In genomic region chr7:92133133-92133736, GRCh38 we compare ENCODE assay signal across 1 cellular context.
A peak's percentile ranks its signal among the peaks of the same experiment; 100 is the strongest.
TF ChIP-seq lines count a peak whose summit lies in the region.

No MANE protein-coding gene starts in this region.

TF ChIP-seq in K562, 482 proteins besides CTCF, POLR2A, EP300 and RAD21 (continued from another document):
- TF ChIP-seq, protein P1, sequence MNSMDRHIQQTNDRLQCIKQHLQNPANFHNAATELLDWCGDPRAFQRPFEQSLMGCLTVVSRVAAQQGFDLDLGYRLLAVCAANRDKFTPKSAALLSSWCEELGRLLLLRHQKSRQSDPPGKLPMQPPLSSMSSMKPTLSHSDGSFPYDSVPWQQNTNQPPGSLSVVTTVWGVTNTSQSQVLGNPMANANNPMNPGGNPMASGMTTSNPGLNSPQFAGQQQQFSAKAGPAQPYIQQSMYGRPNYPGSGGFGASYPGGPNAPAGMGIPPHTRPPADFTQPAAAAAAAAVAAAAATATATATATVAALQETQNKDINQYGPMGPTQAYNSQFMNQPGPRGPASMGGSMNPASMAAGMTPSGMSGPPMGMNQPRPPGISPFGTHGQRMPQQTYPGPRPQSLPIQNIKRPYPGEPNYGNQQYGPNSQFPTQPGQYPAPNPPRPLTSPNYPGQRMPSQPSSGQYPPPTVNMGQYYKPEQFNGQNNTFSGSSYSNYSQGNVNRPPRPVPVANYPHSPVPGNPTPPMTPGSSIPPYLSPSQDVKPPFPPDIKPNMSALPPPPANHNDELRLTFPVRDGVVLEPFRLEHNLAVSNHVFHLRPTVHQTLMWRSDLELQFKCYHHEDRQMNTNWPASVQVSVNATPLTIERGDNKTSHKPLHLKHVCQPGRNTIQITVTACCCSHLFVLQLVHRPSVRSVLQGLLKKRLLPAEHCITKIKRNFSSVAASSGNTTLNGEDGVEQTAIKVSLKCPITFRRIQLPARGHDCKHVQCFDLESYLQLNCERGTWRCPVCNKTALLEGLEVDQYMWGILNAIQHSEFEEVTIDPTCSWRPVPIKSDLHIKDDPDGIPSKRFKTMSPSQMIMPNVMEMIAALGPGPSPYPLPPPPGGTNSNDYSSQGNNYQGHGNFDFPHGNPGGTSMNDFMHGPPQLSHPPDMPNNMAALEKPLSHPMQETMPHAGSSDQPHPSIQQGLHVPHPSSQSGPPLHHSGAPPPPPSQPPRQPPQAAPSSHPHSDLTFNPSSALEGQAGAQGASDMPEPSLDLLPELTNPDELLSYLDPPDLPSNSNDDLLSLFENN (IDR thresholded peaks at IDR 0.05; ENCODE audit: low read depth in 2 of 2, low read length in 2 of 2): no peak
- TF ChIP-seq HDAC8 (tag; IDR thresholded peaks at IDR 0.05): no peak
- no peak for TF ChIP-seq FOXA3 (CRISPR knock-in tag; conservative IDR thresholded peaks at IDR 0.05 in 1 of 2, IDR thresholded peaks at IDR 0.05 in 1 of 2)
- TF ChIP-seq, protein P2, sequence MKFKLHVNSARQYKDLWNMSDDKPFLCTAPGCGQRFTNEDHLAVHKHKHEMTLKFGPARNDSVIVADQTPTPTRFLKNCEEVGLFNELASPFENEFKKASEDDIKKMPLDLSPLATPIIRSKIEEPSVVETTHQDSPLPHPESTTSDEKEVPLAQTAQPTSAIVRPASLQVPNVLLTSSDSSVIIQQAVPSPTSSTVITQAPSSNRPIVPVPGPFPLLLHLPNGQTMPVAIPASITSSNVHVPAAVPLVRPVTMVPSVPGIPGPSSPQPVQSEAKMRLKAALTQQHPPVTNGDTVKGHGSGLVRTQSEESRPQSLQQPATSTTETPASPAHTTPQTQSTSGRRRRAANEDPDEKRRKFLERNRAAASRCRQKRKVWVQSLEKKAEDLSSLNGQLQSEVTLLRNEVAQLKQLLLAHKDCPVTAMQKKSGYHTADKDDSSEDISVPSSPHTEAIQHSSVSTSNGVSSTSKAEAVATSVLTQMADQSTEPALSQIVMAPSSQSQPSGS (CRISPR knock-in tag; IDR thresholded peaks at IDR 0.05): no peak
- TF ChIP-seq ZNF79 (CRISPR knock-in tag; IDR thresholded peaks at IDR 0.05; ENCODE audit: low read depth): no peak
- no peak for TF ChIP-seq MAFG (tag; conservative IDR thresholded peaks at IDR 0.05)
- 0 out of 2 replicates have a peak, but pooled peaks have one; percentile 11 for TF ChIP-seq CEBPG (CRISPR knock-in tag; IDR thresholded peaks at IDR 0.05)
- peak in 1 of 2 experiments; percentile 77; a peak in 2 of 4 replicates for TF ChIP-seq CEBPG (tag; conservative IDR thresholded peaks at IDR 0.05 in 1 of 2, IDR thresholded peaks at IDR 0.05 in 1 of 2)
- TF ChIP-seq, protein P3, sequence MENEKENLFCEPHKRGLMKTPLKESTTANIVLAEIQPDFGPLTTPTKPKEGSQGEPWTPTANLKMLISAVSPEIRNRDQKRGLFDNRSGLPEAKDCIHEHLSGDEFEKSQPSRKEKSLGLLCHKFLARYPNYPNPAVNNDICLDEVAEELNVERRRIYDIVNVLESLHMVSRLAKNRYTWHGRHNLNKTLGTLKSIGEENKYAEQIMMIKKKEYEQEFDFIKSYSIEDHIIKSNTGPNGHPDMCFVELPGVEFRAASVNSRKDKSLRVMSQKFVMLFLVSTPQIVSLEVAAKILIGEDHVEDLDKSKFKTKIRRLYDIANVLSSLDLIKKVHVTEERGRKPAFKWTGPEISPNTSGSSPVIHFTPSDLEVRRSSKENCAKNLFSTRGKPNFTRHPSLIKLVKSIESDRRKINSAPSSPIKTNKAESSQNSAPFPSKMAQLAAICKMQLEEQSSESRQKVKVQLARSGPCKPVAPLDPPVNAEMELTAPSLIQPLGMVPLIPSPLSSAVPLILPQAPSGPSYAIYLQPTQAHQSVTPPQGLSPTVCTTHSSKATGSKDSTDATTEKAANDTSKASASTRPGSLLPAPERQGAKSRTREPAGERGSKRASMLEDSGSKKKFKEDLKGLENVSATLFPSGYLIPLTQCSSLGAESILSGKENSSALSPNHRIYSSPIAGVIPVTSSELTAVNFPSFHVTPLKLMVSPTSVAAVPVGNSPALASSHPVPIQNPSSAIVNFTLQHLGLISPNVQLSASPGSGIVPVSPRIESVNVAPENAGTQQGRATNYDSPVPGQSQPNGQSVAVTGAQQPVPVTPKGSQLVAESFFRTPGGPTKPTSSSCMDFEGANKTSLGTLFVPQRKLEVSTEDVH (IDR thresholded peaks at IDR 0.05; ENCODE audit: low read depth, partially characterized antibody): no peak
- no peak for TF ChIP-seq POLR3G (IDR thresholded peaks at IDR 0.05; ENCODE audit: extremely low read depth, insufficient read length, insufficient replicate concordance)
- TF ChIP-seq HDGF (IDR thresholded peaks at IDR 0.05): 0 out of 2 replicates have a peak, but pooled peaks have one; percentile 64
- TF ChIP-seq SMARCA5 (IDR thresholded peaks at IDR 0.05): peak; percentile 94; the same call in 1 of the 2 replicates
- TF ChIP-seq, protein P4, sequence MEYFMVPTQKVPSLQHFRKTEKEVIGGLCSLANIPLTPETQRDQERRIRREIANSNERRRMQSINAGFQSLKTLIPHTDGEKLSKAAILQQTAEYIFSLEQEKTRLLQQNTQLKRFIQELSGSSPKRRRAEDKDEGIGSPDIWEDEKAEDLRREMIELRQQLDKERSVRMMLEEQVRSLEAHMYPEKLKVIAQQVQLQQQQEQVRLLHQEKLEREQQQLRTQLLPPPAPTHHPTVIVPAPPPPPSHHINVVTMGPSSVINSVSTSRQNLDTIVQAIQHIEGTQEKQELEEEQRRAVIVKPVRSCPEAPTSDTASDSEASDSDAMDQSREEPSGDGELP (CRISPR knock-in tag; IDR thresholded peaks at IDR 0.05; ENCODE audit: borderline replicate concordance): no peak
- no peak for TF ChIP-seq RBM34 (IDR thresholded peaks at IDR 0.05; ENCODE audit: borderline replicate concordance, insufficient read depth, low read length)
- 0 out of 2 replicates have a peak, but pooled peaks have one; percentile 35 for TF ChIP-seq ZZZ3 (IDR thresholded peaks at IDR 0.05)
- no peak for TF ChIP-seq ZNF175 (CRISPR knock-in tag; IDR thresholded peaks at IDR 0.05; ENCODE audit: low read depth)
- TF ChIP-seq BCOR (IDR thresholded peaks at IDR 0.05): no peak
- TF ChIP-seq NCOA1 (IDR thresholded peaks at IDR 0.05; ENCODE audit: low read depth): no peak
- TF ChIP-seq REST (CRISPR knock-in tag; IDR thresholded peaks at IDR 0.05; ENCODE audit: low read depth): no peak
- no peak for TF ChIP-seq MYC (IDR thresholded peaks at IDR 0.05; ENCODE audit: low read depth, low read length)
- peak; percentile 48; the same call in 1 of the 2 replicates for TF ChIP-seq MYC (CRISPR knock-in tag; IDR thresholded peaks at IDR 0.05; ENCODE audit: borderline replicate concordance, low read depth)
- TF ChIP-seq LCOR (CRISPR knock-in tag; IDR thresholded peaks at IDR 0.05): peak; percentile 73; the same call in 1 of the 2 replicates
- TF ChIP-seq CAMTA2 (CRISPR knock-in tag; conservative IDR thresholded peaks at IDR 0.05): no peak
- TF ChIP-seq, protein P5, sequence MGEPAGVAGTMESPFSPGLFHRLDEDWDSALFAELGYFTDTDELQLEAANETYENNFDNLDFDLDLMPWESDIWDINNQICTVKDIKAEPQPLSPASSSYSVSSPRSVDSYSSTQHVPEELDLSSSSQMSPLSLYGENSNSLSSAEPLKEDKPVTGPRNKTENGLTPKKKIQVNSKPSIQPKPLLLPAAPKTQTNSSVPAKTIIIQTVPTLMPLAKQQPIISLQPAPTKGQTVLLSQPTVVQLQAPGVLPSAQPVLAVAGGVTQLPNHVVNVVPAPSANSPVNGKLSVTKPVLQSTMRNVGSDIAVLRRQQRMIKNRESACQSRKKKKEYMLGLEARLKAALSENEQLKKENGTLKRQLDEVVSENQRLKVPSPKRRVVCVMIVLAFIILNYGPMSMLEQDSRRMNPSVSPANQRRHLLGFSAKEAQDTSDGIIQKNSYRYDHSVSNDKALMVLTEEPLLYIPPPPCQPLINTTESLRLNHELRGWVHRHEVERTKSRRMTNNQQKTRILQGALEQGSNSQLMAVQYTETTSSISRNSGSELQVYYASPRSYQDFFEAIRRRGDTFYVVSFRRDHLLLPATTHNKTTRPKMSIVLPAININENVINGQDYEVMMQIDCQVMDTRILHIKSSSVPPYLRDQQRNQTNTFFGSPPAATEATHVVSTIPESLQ (CRISPR knock-in tag; IDR thresholded peaks at IDR 0.05): no peak
- no peak for TF ChIP-seq KLF13 (tag; IDR thresholded peaks at IDR 0.05; ENCODE audit: borderline replicate concordance, low read depth)
- TF ChIP-seq NR4A1 (CRISPR knock-in tag; IDR thresholded peaks at IDR 0.05): no peak
- TF ChIP-seq NR4A1 (tag; IDR thresholded peaks at IDR 0.05): no peak
- TF ChIP-seq ZBTB17 (CRISPR knock-in tag; IDR thresholded peaks at IDR 0.05): no peak
- no peak for TF ChIP-seq ARNT (IDR thresholded peaks at IDR 0.05)
- no peak for TF ChIP-seq MBD2 (IDR thresholded peaks at IDR 0.05; ENCODE audit: borderline replicate concordance, low read depth)
- no peak for TF ChIP-seq PHF21A (IDR thresholded peaks at IDR 0.05; ENCODE audit: borderline replicate concordance, low read depth)
- TF ChIP-seq FOSL1 (tag; conservative IDR thresholded peaks at IDR 0.05): no peak
- peak; percentile 92 for TF ChIP-seq CHD4 (IDR thresholded peaks at IDR 0.05; ENCODE audit: insufficient read depth, insufficient replicate concordance, low read depth, low read length, poor library complexity, severe bottlenecking)
- no peak for TF ChIP-seq U2AF1 (optimal IDR thresholded peaks at IDR 0.05; ENCODE audit: low read depth, low read length)
